In genomic region chr12:105506678-105507310, GRCh38 we compare ENCODE assay signal across 1 cellular context.
TF ChIP-seq lines count a peak whose summit lies in the region.

No MANE protein-coding gene starts in this region.

TF ChIP-seq in GM23338, 12 proteins besides CTCF, POLR2A, EP300 and RAD21 (continued from another document):
- TF ChIP-seq, protein P1, sequence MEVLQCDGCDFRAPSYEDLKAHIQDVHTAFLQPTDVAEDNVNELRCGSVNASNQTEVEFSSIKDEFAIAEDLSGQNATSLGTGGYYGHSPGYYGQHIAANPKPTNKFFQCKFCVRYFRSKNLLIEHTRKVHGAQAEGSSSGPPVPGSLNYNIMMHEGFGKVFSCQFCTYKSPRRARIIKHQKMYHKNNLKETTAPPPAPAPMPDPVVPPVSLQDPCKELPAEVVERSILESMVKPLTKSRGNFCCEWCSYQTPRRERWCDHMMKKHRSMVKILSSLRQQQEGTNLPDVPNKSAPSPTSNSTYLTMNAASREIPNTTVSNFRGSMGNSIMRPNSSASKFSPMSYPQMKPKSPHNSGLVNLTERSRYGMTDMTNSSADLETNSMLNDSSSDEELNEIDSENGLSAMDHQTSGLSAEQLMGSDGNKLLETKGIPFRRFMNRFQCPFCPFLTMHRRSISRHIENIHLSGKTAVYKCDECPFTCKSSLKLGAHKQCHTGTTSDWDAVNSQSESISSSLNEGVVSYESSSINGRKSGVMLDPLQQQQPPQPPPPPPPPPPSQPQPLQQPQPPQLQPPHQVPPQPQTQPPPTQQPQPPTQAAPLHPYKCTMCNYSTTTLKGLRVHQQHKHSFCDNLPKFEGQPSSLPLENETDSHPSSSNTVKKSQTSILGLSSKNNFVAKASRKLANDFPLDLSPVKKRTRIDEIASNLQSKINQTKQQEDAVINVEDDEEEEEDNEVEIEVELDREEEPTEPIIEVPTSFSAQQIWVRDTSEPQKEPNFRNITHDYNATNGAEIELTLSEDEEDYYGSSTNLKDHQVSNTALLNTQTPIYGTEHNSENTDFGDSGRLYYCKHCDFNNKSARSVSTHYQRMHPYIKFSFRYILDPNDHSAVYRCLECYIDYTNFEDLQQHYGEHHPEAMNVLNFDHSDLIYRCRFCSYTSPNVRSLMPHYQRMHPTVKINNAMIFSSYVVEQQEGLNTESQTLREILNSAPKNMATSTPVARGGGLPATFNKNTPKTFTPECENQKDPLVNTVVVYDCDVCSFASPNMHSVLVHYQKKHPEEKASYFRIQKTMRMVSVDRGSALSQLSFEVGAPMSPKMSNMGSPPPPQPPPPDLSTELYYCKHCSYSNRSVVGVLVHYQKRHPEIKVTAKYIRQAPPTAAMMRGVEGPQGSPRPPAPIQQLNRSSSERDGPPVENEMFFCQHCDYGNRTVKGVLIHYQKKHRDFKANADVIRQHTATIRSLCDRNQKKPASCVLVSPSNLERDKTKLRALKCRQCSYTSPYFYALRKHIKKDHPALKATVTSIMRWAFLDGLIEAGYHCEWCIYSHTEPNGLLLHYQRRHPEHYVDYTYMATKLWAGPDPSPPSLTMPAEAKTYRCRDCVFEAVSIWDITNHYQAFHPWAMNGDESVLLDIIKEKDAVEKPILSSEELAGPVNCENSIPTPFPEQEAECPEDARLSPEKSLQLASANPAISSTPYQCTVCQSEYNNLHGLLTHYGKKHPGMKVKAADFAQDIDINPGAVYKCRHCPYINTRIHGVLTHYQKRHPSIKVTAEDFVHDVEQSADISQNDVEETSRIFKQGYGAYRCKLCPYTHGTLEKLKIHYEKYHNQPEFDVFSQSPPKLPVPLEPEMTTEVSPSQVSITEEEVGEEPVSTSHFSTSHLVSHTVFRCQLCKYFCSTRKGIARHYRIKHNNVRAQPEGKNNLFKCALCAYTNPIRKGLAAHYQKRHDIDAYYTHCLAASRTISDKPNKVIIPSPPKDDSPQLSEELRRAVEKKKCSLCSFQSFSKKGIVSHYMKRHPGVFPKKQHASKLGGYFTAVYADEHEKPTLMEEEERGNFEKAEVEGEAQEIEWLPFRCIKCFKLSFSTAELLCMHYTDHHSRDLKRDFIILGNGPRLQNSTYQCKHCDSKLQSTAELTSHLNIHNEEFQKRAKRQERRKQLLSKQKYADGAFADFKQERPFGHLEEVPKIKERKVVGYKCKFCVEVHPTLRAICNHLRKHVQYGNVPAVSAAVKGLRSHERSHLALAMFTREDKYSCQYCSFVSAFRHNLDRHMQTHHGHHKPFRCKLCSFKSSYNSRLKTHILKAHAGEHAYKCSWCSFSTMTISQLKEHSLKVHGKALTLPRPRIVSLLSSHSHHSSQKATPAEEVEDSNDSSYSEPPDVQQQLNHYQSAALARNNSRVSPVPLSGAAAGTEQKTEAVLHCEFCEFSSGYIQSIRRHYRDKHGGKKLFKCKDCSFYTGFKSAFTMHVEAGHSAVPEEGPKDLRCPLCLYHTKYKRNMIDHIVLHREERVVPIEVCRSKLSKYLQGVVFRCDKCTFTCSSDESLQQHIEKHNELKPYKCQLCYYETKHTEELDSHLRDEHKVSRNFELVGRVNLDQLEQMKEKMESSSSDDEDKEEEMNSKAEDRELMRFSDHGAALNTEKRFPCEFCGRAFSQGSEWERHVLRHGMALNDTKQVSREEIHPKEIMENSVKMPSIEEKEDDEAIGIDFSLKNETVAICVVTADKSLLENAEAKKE (CRISPR knock-in tag; IDR thresholded peaks at IDR 0.05), result no peak
TF ChIP-seq in GM23338: peak in this region for 0.
